Comparison of ENCODE assay signal across 9 cellular contexts in the genomic region with DNA sequence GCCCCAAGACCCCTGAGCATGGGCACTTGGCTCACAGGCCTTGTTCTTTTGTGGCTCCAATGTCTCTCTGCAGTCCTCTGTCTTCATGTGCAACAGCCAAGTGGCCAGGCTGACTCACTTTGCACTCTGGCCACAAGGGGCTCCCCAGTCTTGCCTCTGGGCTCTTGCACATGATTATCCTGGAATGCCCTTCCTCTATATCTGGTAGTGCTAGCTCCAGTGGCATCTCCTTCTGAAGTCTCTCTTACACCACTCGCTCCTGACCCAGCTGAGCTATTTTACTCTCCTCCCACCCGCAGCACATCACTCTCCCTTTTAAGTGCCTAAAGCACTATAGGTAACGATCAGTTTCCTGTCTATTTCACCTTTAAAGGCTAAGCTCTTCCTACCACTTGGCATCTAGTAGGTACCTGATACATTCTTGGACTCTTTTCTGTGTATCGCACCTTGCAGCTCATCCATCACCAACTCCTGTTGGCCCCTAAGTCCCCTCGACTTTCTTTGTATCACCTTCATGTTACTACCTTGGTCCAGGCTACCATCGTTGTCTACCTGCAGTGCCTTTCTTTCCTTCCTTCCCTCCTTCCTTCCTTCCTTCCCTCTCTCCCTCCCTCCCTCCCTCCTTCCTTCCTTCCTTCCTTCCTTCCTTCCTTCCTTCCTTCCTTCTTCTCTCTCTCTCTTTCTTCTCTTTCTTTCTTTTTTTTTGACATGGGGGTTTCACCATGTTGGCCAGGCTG. TPM values are rescaled to one million over a fixed set of nuclear protein-coding genes. Genes with fewer than 3 reads are reported as not detected.
A peak's percentile ranks its signal among the peaks of the same experiment; 100 is the strongest.
DNase-seq lines count a peak whose midpoint lies in the region; ATAC-seq and TF ChIP-seq lines count a peak whose summit lies in the region.
"Had no signal": no experiment of that assay in that cellular context is flagged by ENCODE, and none has a peak within 500 bp of the region (broad histone marks: within the 10 kb centered on the region; RNA-seq: fewer than 3 reads in every experiment).

No MANE protein-coding gene starts in this region.

- peaks cover 4% of the 10 kb centered on the region for H3K4me1 Mint-ChIP-seq in CD4-positive, alpha-beta T cell (ENCODE audit: low read depth)

- H3K36me3 Mint-ChIP-seq in CD4-positive, alpha-beta T cell (ENCODE audit: low read depth) = no peaks in the 10 kb centered on the region

- H3K9me3 Mint-ChIP-seq in CD4-positive, alpha-beta T cell = no peaks in the 10 kb centered on the region

- no peak overlapping the region for H3K27ac ChIP-seq in prostate gland
- no peak overlapping the region for H3K27ac ChIP-seq in CD4-positive, alpha-beta T cell (ENCODE audit: low read depth, low read length)

- no peaks in the 10 kb centered on the region for H3K27me3 ChIP-seq in prostate gland (replicated peaks; ENCODE audit: insufficient read depth)
- peaks cover 16% of the 10 kb centered on the region for H3K27me3 ChIP-seq in CD4-positive, alpha-beta T cell (ENCODE audit: control insufficient read depth, insufficient read depth, low read length)

- no peaks in the 10 kb centered on the region for H3K9me3 ChIP-seq in prostate gland
- no peaks in the 10 kb centered on the region for H3K9me3 ChIP-seq in CD4-positive, alpha-beta T cell (ENCODE audit: control insufficient read depth, low read length)

- H3K4me3 ChIP-seq in prostate gland = no peak overlapping the region

- H3K4me1 ChIP-seq in prostate gland (replicated peaks) = no peaks in the 10 kb centered on the region

- CTCF ChIA-PET in CD4-positive, alpha-beta T cell (lab: Charles Lee) = no interaction called here

- TF ChIP-seq POLR2A in erythroblast (IDR thresholded peaks at IDR 0.05; ENCODE audit: low read length) (no peak), prostate gland (IDR thresholded peaks at IDR 0.05) (no peak)

- peaks cover 34% of the 10 kb centered on the region for H3K27me3 Mint-ChIP-seq in CD4-positive, alpha-beta T cell

- no peaks in the 10 kb centered on the region for H3K36me3 ChIP-seq in prostate gland

- intact Hi-C loops in prostate gland (cut with DNase I) = loop anchor here (5.0 kb wide), 1 partner anchor 70 kb away; no protein-coding TSS in a partner anchor
- intact Hi-C loops in CD4-positive, alpha-beta T cell (cut with DNase I, micrococcal nuclease) = no loop called here

- DNase-seq in SIG-M5 treated with dmso at 0.1 percent for 504 hours (lab: John Stamatoyannopoulos, UW; ENCODE audit: unreplicated experiment) (peak; percentile 65), SIG-M5 (lab: John Stamatoyannopoulos, UW) (no peak), NCI-H82 (lab: John Stamatoyannopoulos, UW) (peak; percentile 68), erythroblast (lab: John Stamatoyannopoulos, UW) (peak; percentile 61), prostate gland (ENCODE audit: low spot score) (no peak)
- DNase-seq in stimulated activated naive CD8-positive, alpha-beta T cell treated with anti-CD3 and anti-CD28 coated beads, Interleukin-15, Interleukin-2, amounts not matched to agents 100 U/mL and 50 U/mL, for 24 hours = peak; percentile 8
- no peak for DNase-seq in CD4-positive, alpha-beta T cell
- no peak for DNase-seq in activated CD8-positive, alpha-beta memory T cell treated with anti-CD3 and anti-CD28 coated beads, Interleukin-2, amount 50 U/mL, for 48 hours
- DNase-seq: effector memory CD4-positive, alpha-beta T cell had no signal

- TF ChIP-seq CTCF in prostate gland (IDR thresholded peaks at IDR 0.05) = no peak
- TF ChIP-seq CTCF in CD4-positive, alpha-beta T cell (IDR thresholded peaks at IDR 0.05) = no peak

- POLR2A ChIA-PET in CD4-positive, alpha-beta T cell (lab: Charles Lee) = no interaction called here

- whole genome bisulfite sequencing in prostate gland = 88% methylated on average over 6 of the region's 6 CpGs

- H3K27ac Mint-ChIP-seq in CD4-positive, alpha-beta T cell = no peak overlapping the region

- no peak for ATAC-seq in stimulated activated naive CD8-positive, alpha-beta T cell treated with anti-CD3 and anti-CD28 coated beads, Interleukin-15, Interleukin-2, amounts not matched to agents 100 U/mL and 50 U/mL, for 24 hours
- ATAC-seq in CD4-positive, alpha-beta T cell (ENCODE audit: poor library complexity) = no peak

- no peak overlapping the region for H3K4me3 Mint-ChIP-seq in CD4-positive, alpha-beta T cell

RNA-seq across cellular contexts. Expression of a gene that starts 21.8 kb away (rescaled TPM):
- 1 to 10 TPM; 1.7 to 7.6 TPM for total RNA-seq in prostate gland
- not detected for total RNA-seq in CD4-positive, alpha-beta T cell

Comparison
In these comparisons a context has a peak if more than half of its experiments do, and no peak if none do; other contexts are left out.
1. DNase-seq: peak in SIG-M5 treated with dmso at 0.1 percent for 504 hours (single experiment), NCI-H82 (single experiment), erythroblast (2 of 2) and stimulated activated naive CD8-positive, alpha-beta T cell treated with anti-CD3 and anti-CD28 coated beads, Interleukin-15, Interleukin-2, amounts not matched to agents 100 U/mL and 50 U/mL, for 24 hours (single experiment); none in SIG-M5 (single experiment), prostate gland (single experiment), CD4-positive, alpha-beta T cell (0 of 10) and activated CD8-positive, alpha-beta memory T cell treated with anti-CD3 and anti-CD28 coated beads, Interleukin-2, amount 50 U/mL, for 48 hours (single experiment).